19 cellular contexts compared by ENCODE assay signal in the genomic region with DNA sequence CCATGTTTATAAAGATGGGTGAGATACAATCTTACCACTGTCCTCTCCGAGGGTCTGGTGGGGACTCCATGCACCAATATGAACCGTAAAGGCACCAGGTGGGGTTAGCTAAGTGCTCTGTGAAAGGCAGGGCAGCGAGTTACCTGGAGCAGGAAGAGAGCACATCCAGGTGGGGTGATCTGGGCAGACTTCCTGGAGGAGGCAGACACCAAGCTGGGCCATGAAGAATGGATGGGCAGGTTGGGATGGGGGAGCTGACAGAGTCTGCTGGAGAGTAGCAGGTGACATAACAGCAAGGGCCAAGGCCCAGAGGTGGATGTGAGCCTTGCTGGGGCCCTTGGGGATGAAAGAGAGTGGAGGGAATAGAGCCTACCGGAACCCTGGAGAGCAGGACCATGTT. TPM values are rescaled to one million over a fixed set of nuclear protein-coding genes. Genes with fewer than 3 reads are reported as not detected.
DNase-seq lines count a peak whose midpoint lies in the region; ATAC-seq and TF ChIP-seq lines count a peak whose summit lies in the region.
"Had no signal": no experiment of that assay in that cellular context is flagged by ENCODE, and none has a peak within 500 bp of the region (broad histone marks: within the 10 kb centered on the region; RNA-seq: fewer than 3 reads in every experiment).

No MANE protein-coding gene starts in this region.

- no peak for ATAC-seq in stimulated activated naive CD8-positive, alpha-beta T cell treated with anti-CD3 and anti-CD28 coated beads, Interleukin-15, amount 100 ng/mL, for 72 hours
- no peak for ATAC-seq in stimulated activated naive CD8-positive, alpha-beta T cell treated with anti-CD3 and anti-CD28 coated beads, Interleukin-15, Interleukin-2, amounts not matched to agents 100 U/mL and 50 U/mL, for 24 hours
- no peak for ATAC-seq in activated CD8-positive, alpha-beta T cell treated with anti-CD3 and anti-CD28 coated beads for 36 hours
- ATAC-seq in central memory CD8-positive, alpha-beta T cell (replicated peaks; ENCODE audit: extremely low read depth, poor library complexity, severe bottlenecking) = no peak
- ATAC-seq in HG02678 (IDR thresholded peaks at IDR 0.05; ENCODE audit: unreplicated experiment) = no peak
- ATAC-seq: GM12878 had no signal

- CTCF ChIA-PET in activated CD8-positive, alpha-beta T cell treated with anti-CD3 and anti-CD28 coated beads for 36 hours (lab: Charles Lee) = interaction anchor here (0.7 to 1.0 kb wide), 3 partner anchors 41 to 127 kb away, joined by 3 read pairs; no protein-coding TSS in a partner anchor

- no peak for DNase-seq in stimulated activated naive CD8-positive, alpha-beta T cell treated with anti-CD3 and anti-CD28 coated beads, Interleukin-15, amount 100 ng/mL, for 72 hours
- no peak for DNase-seq in stimulated activated naive CD8-positive, alpha-beta T cell treated with anti-CD3 and anti-CD28 coated beads, Interleukin-15, Interleukin-2, amounts not matched to agents 100 U/mL and 50 U/mL, for 24 hours
- DNase-seq in activated CD8-positive, alpha-beta T cell treated with anti-CD3 and anti-CD28 coated beads for 36 hours = no peak
- no peak for DNase-seq in central memory CD8-positive, alpha-beta T cell (ENCODE audit: low spot score in 2 of 2)
- DNase-seq in activated effector memory CD4-positive, alpha-beta T cell treated with Interleukin-2 at 50 U/mL for 16 hours = no peak
- no peak for DNase-seq in HT-29 (ENCODE audit: low spot score)
- DNase-seq: AML-193, COR-L47, GDM1, H9, IMR-90, Karpas-422, NCI-H1417 treated with DMSO at 0.1 percent for 48 hours, NCI-H187 treated with DMSO at 0.1 percent for 48 hours, NCI-H226, NCI-H524 treated with DMSO at 0.1 percent for 48 hours, SHP77 treated with DMSO at 0.1 percent for 48 hours had no signal

- POLR2A ChIA-PET in activated CD8-positive, alpha-beta T cell treated with anti-CD3 and anti-CD28 coated beads for 36 hours (lab: Charles Lee) = interaction anchor here (0.7 to 1.3 kb wide), 2 partner anchors 12 to 27 kb away, joined by 3 read pairs; no protein-coding TSS in a partner anchor

- peak overlapping the region in 1 of 2 donors; percentile 12 for H3K4me3 Mint-ChIP-seq in stimulated activated naive CD8-positive, alpha-beta T cell treated with anti-CD3 and anti-CD28 coated beads, Interleukin-15, amount 100 ng/mL, for 72 hours
- H3K4me3 Mint-ChIP-seq in activated CD8-positive, alpha-beta T cell treated with anti-CD3 and anti-CD28 coated beads for 36 hours = no peak overlapping the region
- no peak overlapping the region for H3K4me3 Mint-ChIP-seq in central memory CD8-positive, alpha-beta T cell
- H3K4me3 Mint-ChIP-seq: H9 had no signal

- H3K27me3 Mint-ChIP-seq in stimulated activated naive CD8-positive, alpha-beta T cell treated with anti-CD3 and anti-CD28 coated beads, Interleukin-15, amount 100 ng/mL, for 72 hours = no peaks in the 10 kb centered on the region
- no peaks in the 10 kb centered on the region for H3K27me3 Mint-ChIP-seq in activated CD8-positive, alpha-beta T cell treated with anti-CD3 and anti-CD28 coated beads for 36 hours
- H3K27me3 Mint-ChIP-seq in central memory CD8-positive, alpha-beta T cell = no peaks in the 10 kb centered on the region

- peaks cover 71% of the 10 kb centered on the region for H3K36me3 Mint-ChIP-seq in activated CD8-positive, alpha-beta T cell treated with anti-CD3 and anti-CD28 coated beads for 36 hours (ENCODE audit: low read depth)
- peaks cover 14% of the 10 kb centered on the region for H3K36me3 Mint-ChIP-seq in central memory CD8-positive, alpha-beta T cell (ENCODE audit: insufficient read depth)

- peaks cover 96% of the 10 kb centered on the region for H3K4me1 Mint-ChIP-seq in stimulated activated naive CD8-positive, alpha-beta T cell treated with anti-CD3 and anti-CD28 coated beads, Interleukin-15, amount 100 ng/mL, for 72 hours
- H3K4me1 Mint-ChIP-seq in activated CD8-positive, alpha-beta T cell treated with anti-CD3 and anti-CD28 coated beads for 36 hours (ENCODE audit: low read depth) = peaks cover 86% of the 10 kb centered on the region
- peaks cover 26% of the 10 kb centered on the region for H3K4me1 Mint-ChIP-seq in central memory CD8-positive, alpha-beta T cell

- no peak for TF ChIP-seq CTCF in activated CD8-positive, alpha-beta T cell treated with anti-CD3 and anti-CD28 coated beads for 36 hours (IDR thresholded peaks at IDR 0.05)

- H3K27ac Mint-ChIP-seq in stimulated activated naive CD8-positive, alpha-beta T cell treated with anti-CD3 and anti-CD28 coated beads, Interleukin-15, amount 100 ng/mL, for 72 hours = peak overlapping the region; percentile 49 to 94
- H3K27ac Mint-ChIP-seq in activated CD8-positive, alpha-beta T cell treated with anti-CD3 and anti-CD28 coated beads for 36 hours = peak overlapping the region; percentile 62
- peak overlapping the region; percentile 41 for H3K27ac Mint-ChIP-seq in central memory CD8-positive, alpha-beta T cell (ENCODE audit: low read depth)
- H3K27ac Mint-ChIP-seq: H9 had no signal

- no peaks in the 10 kb centered on the region for H3K9me3 Mint-ChIP-seq in stimulated activated naive CD8-positive, alpha-beta T cell treated with anti-CD3 and anti-CD28 coated beads, Interleukin-15, amount 100 ng/mL, for 72 hours
- H3K9me3 Mint-ChIP-seq in activated CD8-positive, alpha-beta T cell treated with anti-CD3 and anti-CD28 coated beads for 36 hours = no peaks in the 10 kb centered on the region
- H3K9me3 Mint-ChIP-seq in central memory CD8-positive, alpha-beta T cell = no peaks in the 10 kb centered on the region
- H3K9me3 Mint-ChIP-seq: H9 had no signal

- intact Hi-C loops in activated CD8-positive, alpha-beta T cell treated with anti-CD3 and anti-CD28 coated beads for 36 hours (cut with micrococcal nuclease) = loop anchor here (5.0 kb wide), 1 partner anchor 118 kb away; no protein-coding TSS in a partner anchor

RNA-seq across cellular contexts. Expression of gene RIN3, which starts 45.9 kb away (rescaled TPM):
- total RNA-seq in activated CD8-positive, alpha-beta T cell treated with anti-CD3 and anti-CD28 coated beads for 36 hours = 10 to 100 TPM; 61.3 to 62.4 TPM
- total RNA-seq in HT-29 (2014; rRNA removed; shearing (Covaris generic)) = not detected in 2 replicates

Comparison
In these comparisons a context has a peak if more than half of its experiments do, and no peak if none do; other contexts are left out.
1. RNA of gene RIN3, which starts 45.9 kb away (total RNA-seq): 61.3 to 62.4 TPM in activated CD8-positive, alpha-beta T cell treated with anti-CD3 and anti-CD28 coated beads for 36 hours; not detected in HT-29; every median in the first group is over 10 times any median in the second.
2. Peak in every context shown above with its lines, with median percentiles within 50 percentile points of each other: H3K27ac Mint-ChIP-seq.